ENCODE assay signal across 9 cellular contexts in genomic region chr5:33439905-33440481, GRCh38. TPM values are rescaled to one million over a fixed set of nuclear protein-coding genes. Genes with fewer than 3 reads are reported as not detected.
DNase-seq lines count a peak whose midpoint lies in the region; ATAC-seq and TF ChIP-seq lines count a peak whose summit lies in the region.
"Had no signal": no experiment of that assay in that cellular context is flagged by ENCODE, and none has a peak within 500 bp of the region (broad histone marks: within the 10 kb centered on the region; RNA-seq: fewer than 3 reads in every experiment).

No MANE protein-coding gene starts in this region.

- CTCF ChIA-PET in CD8-positive, alpha-beta T cell (lab: Charles Lee), result interaction anchor here (1.1 kb wide), 1 partner anchor 530 kb away, joined by 5 read pairs; no protein-coding TSS in a partner anchor
- CTCF ChIA-PET in activated naive CD4-positive, alpha-beta T cell treated with anti-CD3 and anti-CD28 coated beads for 36 hours (lab: Charles Lee), result interaction anchor here (0.6 kb wide), 1 partner anchor 495 kb away, joined by 3 read pairs; no protein-coding TSS in a partner anchor

- intact Hi-C loops in CD8-positive, alpha-beta T cell (cut with DNase I, micrococcal nuclease), result loop anchor here (1.0 to 10.0 kb wide), 14 partner anchors 17 to 1909 kb away; partner anchors contain the start of genes DNAJC21 (in 2 of the 2), MTMR12 (in 2 of the 2), C5orf22 (in 1 of the 2) and DROSHA (in 1 of the 2)
- intact Hi-C loops in dorsolateral prefrontal cortex (cut with DNase I), result loop anchor here (2.0 to 10.0 kb wide), 5 partner anchors 91 to 1475 kb away; partner anchors contain the start of genes AMACR (in 2 of the 2), BRIX1 (in 1 of the 2) and RAD1 (in 1 of the 2)
- intact Hi-C loops in activated naive CD4-positive, alpha-beta T cell treated with anti-CD3 and anti-CD28 coated beads for 36 hours (cut with micrococcal nuclease), result loop anchor here (1.0 to 10.0 kb wide), 12 partner anchors 31 to 1487 kb away; partner anchors contain the start of genes AMACR, DNAJC21, MTMR12 and SUB1

- no peaks in the 10 kb centered on the region for H3K36me3 ChIP-seq in CD8-positive, alpha-beta T cell (ENCODE audit: insufficient read depth, low read length)

- peak overlapping the region; percentile 91 for H3K4me3 ChIP-seq in CD8-positive, alpha-beta T cell (ENCODE audit: low read depth, low read length)
- H3K4me3 ChIP-seq in dorsolateral prefrontal cortex, result peak overlapping the region; percentile 58 to 98 (median 86)

- H3K27ac ChIP-seq in CD8-positive, alpha-beta T cell (ENCODE audit: low read depth, low read length), result peak overlapping the region; percentile 72
- H3K27ac ChIP-seq in dorsolateral prefrontal cortex, result peak overlapping the region; percentile 13 to 98 (median 90)

- POLR2A ChIA-PET in CD8-positive, alpha-beta T cell (lab: Charles Lee), result interaction anchor here (0.7 to 1.4 kb wide), 3 partner anchors 568 to 1475 kb away, joined by 3 to 5 read pairs (median 3); partner anchors contain the start of genes AMACR, BRIX1, RAD1 and TTC23L

- no peak overlapping the region for H3K4me3 Mint-ChIP-seq in CD8-positive, alpha-beta T cell
- H3K4me3 Mint-ChIP-seq in activated T-cell treated with anti-CD3 and anti-CD28 coated beads, Interleukin-2, amount 50 U/mL, for 4 hours, result no peak overlapping the region
- H3K4me3 Mint-ChIP-seq in activated naive CD4-positive, alpha-beta T cell treated with anti-CD3 and anti-CD28 coated beads for 36 hours, result no peak overlapping the region
- H3K4me3 Mint-ChIP-seq: activated naive CD8-positive, alpha-beta T cell had no signal

- no peaks in the 10 kb centered on the region for H3K27me3 Mint-ChIP-seq in CD8-positive, alpha-beta T cell (ENCODE audit: low read depth)
- H3K27me3 Mint-ChIP-seq in activated T-cell treated with anti-CD3 and anti-CD28 coated beads, Interleukin-2, amount 50 U/mL, for 4 hours (ENCODE audit: low read depth), result no peaks in the 10 kb centered on the region
- H3K27me3 Mint-ChIP-seq in activated naive CD4-positive, alpha-beta T cell treated with anti-CD3 and anti-CD28 coated beads for 36 hours (ENCODE audit: low read depth), result no peaks in the 10 kb centered on the region
- H3K27me3 Mint-ChIP-seq: activated naive CD8-positive, alpha-beta T cell had no signal

- peaks cover 31% of the 10 kb centered on the region for H3K4me1 ChIP-seq in CD8-positive, alpha-beta T cell (ENCODE audit: insufficient read depth, low read length)

- no peaks in the 10 kb centered on the region for H3K9me3 ChIP-seq in CD8-positive, alpha-beta T cell (ENCODE audit: low read length)

- no peaks in the 10 kb centered on the region for H3K9me3 Mint-ChIP-seq in CD8-positive, alpha-beta T cell
- no peaks in the 10 kb centered on the region for H3K9me3 Mint-ChIP-seq in activated T-cell treated with anti-CD3 and anti-CD28 coated beads, Interleukin-2, amount 50 U/mL, for 4 hours
- no peaks in the 10 kb centered on the region for H3K9me3 Mint-ChIP-seq in activated naive CD4-positive, alpha-beta T cell treated with anti-CD3 and anti-CD28 coated beads for 36 hours

- H3K27ac Mint-ChIP-seq in CD8-positive, alpha-beta T cell, result no peak overlapping the region
- no peak overlapping the region for H3K27ac Mint-ChIP-seq in activated naive CD4-positive, alpha-beta T cell treated with anti-CD3 and anti-CD28 coated beads for 36 hours
- H3K27ac Mint-ChIP-seq: activated naive CD8-positive, alpha-beta T cell had no signal

- peaks cover 6% of the 10 kb centered on the region for H3K36me3 Mint-ChIP-seq in CD8-positive, alpha-beta T cell
- H3K36me3 Mint-ChIP-seq in activated T-cell treated with anti-CD3 and anti-CD28 coated beads, Interleukin-2, amount 50 U/mL, for 4 hours (ENCODE audit: insufficient read depth), result peaks cover 9% of the 10 kb centered on the region
- H3K36me3 Mint-ChIP-seq in activated naive CD4-positive, alpha-beta T cell treated with anti-CD3 and anti-CD28 coated beads for 36 hours (ENCODE audit: low read depth), result peaks cover 13% of the 10 kb centered on the region
- H3K36me3 Mint-ChIP-seq: activated naive CD8-positive, alpha-beta T cell had no signal

- H3K4me1 Mint-ChIP-seq in CD8-positive, alpha-beta T cell (ENCODE audit: low read depth), result peaks cover 31% of the 10 kb centered on the region
- H3K4me1 Mint-ChIP-seq in activated T-cell treated with anti-CD3 and anti-CD28 coated beads, Interleukin-2, amount 50 U/mL, for 4 hours (ENCODE audit: low read depth), result peaks cover 28% of the 10 kb centered on the region
- peaks cover 24% of the 10 kb centered on the region for H3K4me1 Mint-ChIP-seq in activated naive CD4-positive, alpha-beta T cell treated with anti-CD3 and anti-CD28 coated beads for 36 hours (ENCODE audit: low read depth)

- TF ChIP-seq CTCF in CD8-positive, alpha-beta T cell (IDR thresholded peaks at IDR 0.05), result no peak
- peak in 1 of 56 donors; percentile 9 for TF ChIP-seq CTCF in dorsolateral prefrontal cortex (IDR thresholded peaks at IDR 0.05 in 54 of 56, conservative IDR thresholded peaks at IDR 0.05 in 2 of 56; ENCODE audit: low read depth in 1 of 56, partially characterized antibody in 56 of 56)

- DNase-seq in CD8-positive, alpha-beta T cell, result no peak
- peak; percentile 83 to 84 for DNase-seq in Kasumi-1 (lab: John Stamatoyannopoulos, UW)
- DNase-seq in dorsolateral prefrontal cortex, result no peak
- peak; percentile 14 for DNase-seq in non-pigmented ciliary epithelial cell (ENCODE audit: low read depth)
- DNase-seq in activated naive CD4-positive, alpha-beta T cell treated with anti-CD3 and anti-CD28 coated beads, Interleukin-2, amount 50 U/mL, for 16 hours, result no peak
- DNase-seq in stimulated activated CD4-positive, alpha-beta T cell treated with anti-CD3 and anti-CD28 coated beads, Interleukin-1b, Interleukin-23, amount 100 ng/mL, for 48 hours, result no peak
- no peak for DNase-seq in activated T-cell treated with anti-CD3 and anti-CD28 coated beads, Interleukin-2, amount 50 U/mL, for 4 hours
- no peak for DNase-seq in activated naive CD4-positive, alpha-beta T cell treated with anti-CD3 and anti-CD28 coated beads for 36 hours

- no peak for ATAC-seq in CD8-positive, alpha-beta T cell
- ATAC-seq in activated T-cell treated with anti-CD3 and anti-CD28 coated beads, Interleukin-2, amount 50 U/mL, for 4 hours, result no peak

- H3K27me3 ChIP-seq in CD8-positive, alpha-beta T cell (ENCODE audit: insufficient read depth, low read length), result no peaks in the 10 kb centered on the region
- H3K27me3 ChIP-seq in dorsolateral prefrontal cortex, result no peaks in the 10 kb centered on the region

RNA-seq across cellular contexts. Expression of gene TARS1, which starts 0.8 kb away (rescaled TPM):
- 10 to 100 TPM; 27.9 to 31.4 TPM for total RNA-seq in CD8-positive, alpha-beta T cell
- 10 to 100 TPM; 34.6 to 97.2 (median 51.4) TPM for total RNA-seq in dorsolateral prefrontal cortex
- 100 to 1,000 TPM; 229 to 275 (median 259) TPM for total RNA-seq in activated T-cell treated with anti-CD3 and anti-CD28 coated beads, Interleukin-2, amount 50 U/mL, for 4 hours
- 100 to 1,000 TPM; 244 to 260 TPM for total RNA-seq in activated naive CD4-positive, alpha-beta T cell treated with anti-CD3 and anti-CD28 coated beads for 36 hours

Comparison
In these comparisons a context has a peak if more than half of its experiments do, and no peak if none do; other contexts are left out.
1. DNase-seq: peak in Kasumi-1 (2 of 2) and non-pigmented ciliary epithelial cell (single experiment); none in CD8-positive, alpha-beta T cell (0 of 7), dorsolateral prefrontal cortex (0 of 10), activated naive CD4-positive, alpha-beta T cell treated with anti-CD3 and anti-CD28 coated beads, Interleukin-2, amount 50 U/mL, for 16 hours (single experiment), stimulated activated CD4-positive, alpha-beta T cell treated with anti-CD3 and anti-CD28 coated beads, Interleukin-1b, Interleukin-23, amount 100 ng/mL, for 48 hours (single experiment), activated T-cell treated with anti-CD3 and anti-CD28 coated beads, Interleukin-2, amount 50 U/mL, for 4 hours (single experiment) and activated naive CD4-positive, alpha-beta T cell treated with anti-CD3 and anti-CD28 coated beads for 36 hours (single experiment).